1 cellular context compared by ENCODE assay signal in genomic region chr1:148388260-148389026, GRCh38.
A peak's percentile ranks its signal among the peaks of the same experiment; 100 is the strongest.
TF ChIP-seq lines count a peak whose summit lies in the region.

No MANE protein-coding gene starts in this region.

TF ChIP-seq in K562, 482 proteins besides CTCF, POLR2A, EP300 and RAD21 (continued from another document and continues in another):
- TF ChIP-seq PRDM10 (IDR thresholded peaks at IDR 0.05; ENCODE audit: partially characterized antibody) (peak; percentile 78), ZNF395 (CRISPR knock-in tag; IDR thresholded peaks at IDR 0.05) (no peak), ZNF830 (CRISPR knock-in tag; IDR thresholded peaks at IDR 0.05) (peak; percentile 96), SUPT5H (IDR thresholded peaks at IDR 0.05) (peak; percentile 100), CHD7 (IDR thresholded peaks at IDR 0.05; ENCODE audit: low read depth, low read length) (no peak), STAG1 (CRISPR knock-in tag; IDR thresholded peaks at IDR 0.05; ENCODE audit: borderline replicate concordance) (no peak), MBD2 (IDR thresholded peaks at IDR 0.05; ENCODE audit: borderline replicate concordance, low read depth) (peak; percentile 85), ATF6 (CRISPR knock-in tag; IDR thresholded peaks at IDR 0.05) (0 out of 2 replicates have a peak, but pooled peaks have one; percentile 22), TEAD4 (IDR thresholded peaks at IDR 0.05; ENCODE audit: low read length) (peak; percentile 86), TEAD4 (CRISPR knock-in tag; IDR thresholded peaks at IDR 0.05; ENCODE audit: borderline replicate concordance) (no peak), FOXM1 (IDR thresholded peaks at IDR 0.05; ENCODE audit: low read depth) (no peak), FOXM1 (CRISPR knock-in tag; IDR thresholded peaks at IDR 0.05; ENCODE audit: low read depth) (no peak), CXXC5 (CRISPR knock-in tag; IDR thresholded peaks at IDR 0.05) (peak; percentile 82), BCLAF1 (IDR thresholded peaks at IDR 0.05; ENCODE audit: borderline replicate concordance in 1 of 2, control insufficient read depth in 1 of 2, low read depth in 2 of 2, low read length in 1 of 2) (peak in 1 of 2 experiments; percentile 99; a peak in 3 of 4 replicates), RBM39 (optimal IDR thresholded peaks at IDR 0.05; ENCODE audit: low read depth, low read length) (peak; percentile 40), E2F4 (CRISPR knock-in tag; IDR thresholded peaks at IDR 0.05; ENCODE audit: low read depth) (no peak), ZNF311 (CRISPR knock-in tag; IDR thresholded peaks at IDR 0.05) (no peak), BRD9 (IDR thresholded peaks at IDR 0.05; ENCODE audit: low read depth, partially characterized antibody) (peak; percentile 55), PTTG1 (tag; IDR thresholded peaks at IDR 0.05; ENCODE audit: low read depth) (no peak), FOXP4 (CRISPR knock-in tag; IDR thresholded peaks at IDR 0.05; ENCODE audit: borderline replicate concordance) (no peak), ZNF41 (CRISPR knock-in tag; conservative IDR thresholded peaks at IDR 0.05) (peak; percentile 60; the same call in 1 of the 2 replicates), SMC3 (conservative IDR thresholded peaks at IDR 0.05; ENCODE audit: insufficient read depth, low read depth, low read length) (no peak), DLX4 (CRISPR knock-in tag; IDR thresholded peaks at IDR 0.05) (peak; percentile 83), CC2D1A (IDR thresholded peaks at IDR 0.05) (no peak), SP1 (CRISPR knock-in tag; IDR thresholded peaks at IDR 0.05) (no peak; the same call in 1 of the 2 replicates), NFRKB (IDR thresholded peaks at IDR 0.05; ENCODE audit: low read depth) (no peak)
